Comparison of ENCODE assay signal across 8 cellular contexts in genomic region chr15:40787344-40787841, GRCh38.
DNase-seq lines count a peak whose midpoint lies in the region; ATAC-seq and TF ChIP-seq lines count a peak whose summit lies in the region.

No MANE protein-coding gene starts in this region.

- TF ChIP-seq CTCF in GM20000 (IDR thresholded peaks at IDR 0.05; ENCODE audit: extremely low read depth, missing control alignments) = no peak

- DNase-seq in HCEC 1CT (peak; percentile 38), NCI-H748 treated with DMSO at 0.1 percent for 48 hours (lab: John Stamatoyannopoulos, UW) (peak; percentile 93), activated T-helper 1 cell treated with Interleukin-2 at 50 U/mL for 16 hours (ENCODE audit: low read depth) (peak; percentile 22), iPS-NIHi11 (ENCODE audit: low spot score) (peak; percentile 76), GM20000 (ENCODE audit: low spot score) (no peak)
- peak in 2 of 3 donors; percentile 55 to 61 for DNase-seq in stimulated activated CD4-positive, alpha-beta T cell treated with anti-CD3 and anti-CD28 coated beads, TNF-alpha, amount 100 ng/mL, for 48 hours (ENCODE audit: low read depth in 3 of 3)

- ATAC-seq in HG03571 (IDR thresholded peaks at IDR 0.05; ENCODE audit: unreplicated experiment) (no peak), GM21528 (IDR thresholded peaks at IDR 0.05; ENCODE audit: low FRiP score, unreplicated experiment) (no peak)
